Comparison of ENCODE assay signal across 25 cellular contexts in the genomic region with DNA sequence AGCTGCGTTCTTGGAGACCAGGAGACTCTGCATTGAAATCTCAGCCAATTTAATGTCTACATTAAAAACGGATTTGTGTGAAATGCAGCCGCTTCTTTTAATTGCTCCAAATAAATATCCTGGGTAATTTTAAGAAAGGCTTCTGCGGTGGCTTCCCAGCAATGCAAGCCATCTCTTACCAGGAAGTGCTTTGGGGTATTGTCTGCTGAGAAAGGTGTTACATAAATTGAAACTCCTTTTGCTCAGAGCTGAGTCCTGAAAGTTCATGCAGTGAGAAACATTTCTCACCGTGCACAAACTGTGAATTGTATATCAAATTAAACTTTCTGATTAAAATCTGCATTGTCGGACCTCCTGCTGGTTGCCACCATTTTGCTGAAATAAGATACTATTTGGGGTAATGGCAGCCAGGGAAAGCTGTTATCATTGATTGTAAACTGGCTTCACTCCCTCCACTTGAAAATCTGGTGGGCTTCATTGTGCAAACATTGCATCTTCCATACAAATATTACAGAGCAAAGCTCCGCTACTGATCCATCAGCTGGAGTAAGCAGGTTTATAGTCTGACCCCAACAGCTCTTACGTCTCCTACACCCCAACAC. TPM values are rescaled to one million over a fixed set of nuclear protein-coding genes. Genes with fewer than 3 reads are reported as not detected.
DNase-seq lines count a peak whose midpoint lies in the region; ATAC-seq, FAIRE-seq and TF ChIP-seq lines count a peak whose summit lies in the region.
"Had no signal": no experiment of that assay in that cellular context is flagged by ENCODE, and none has a peak within 500 bp of the region (broad histone marks: within the 10 kb centered on the region; RNA-seq: fewer than 3 reads in every experiment).

No MANE protein-coding gene starts in this region.

- no peaks in the 10 kb centered on the region for H3K9me3 Mint-ChIP-seq in T-cell

- ATAC-seq in T-cell (replicated peaks in 1 of 4): peak in 3 of 4 experiments; percentile 37 to 60 (median 44)
- no peak for ATAC-seq in HG03039 (IDR thresholded peaks at IDR 0.05; ENCODE audit: unreplicated experiment)
- ATAC-seq: esophagus mucosa, PC-3 had no signal

- peaks cover 17% of the 10 kb centered on the region for H3K4me1 ChIP-seq in HUES48 (ENCODE audit: control insufficient read depth, insufficient read depth, low read length)
- H3K4me1 ChIP-seq in iPS-18a (ENCODE audit: control insufficient read depth, low read depth, low read length): peaks cover 8% of the 10 kb centered on the region
- H3K4me1 ChIP-seq: transverse colon had no signal

- H3K36me3 Mint-ChIP-seq in T-cell: no peaks in the 10 kb centered on the region

- H3K36me3 ChIP-seq in HUES48 (ENCODE audit: control insufficient read depth, insufficient read depth, low read length) (no peaks in the 10 kb centered on the region), iPS-18a (ENCODE audit: control insufficient read depth, low read depth, low read length) (no peaks in the 10 kb centered on the region)
- H3K36me3 ChIP-seq: stomach, transverse colon had no signal

- peak overlapping the region; percentile 82 to 85 for H3K27ac Mint-ChIP-seq in T-cell

- H3K4me1 Mint-ChIP-seq in T-cell: peaks cover 18 to 35% (median 18%) of the 10 kb centered on the region in 3 donors

- H3K4me3 ChIP-seq in HUES48 (ENCODE audit: low read depth, low read length) (no peak overlapping the region), iPS-18a (ENCODE audit: low read length) (no peak overlapping the region)
- H3K4me3 ChIP-seq: lung, stomach, transverse colon had no signal

- POLR2A ChIA-PET in T-cell (lab: Charles Lee): interaction anchor here (0.6 to 0.7 kb wide), 2 partner anchors 561 to 826 kb away, joined by 3 to 4 read pairs; no protein-coding TSS in a partner anchor

- peak; percentile 18 for DNase-seq in activated effector memory CD4-positive, alpha-beta T cell treated with Interleukin-2 at 50 U/mL for 16 hours
- no peak for DNase-seq in activated effector memory CD4-positive, alpha-beta T cell treated with anti-CD3 and anti-CD28 coated beads, Interleukin-2, amount 50 U/mL, for 16 hours
- DNase-seq in T-cell (no peak), GM12891 (ENCODE audit: insufficient read length, low spot score) (no peak)
- DNase-seq: cerebellar nuclear complex; effector CD4-positive, alpha-beta T cell; hypothalamus; KG1; NCI-H82; nucleus accumbens; PC-3; SIG-M5; small intestine; stimulated activated CD4-positive, alpha-beta T cell treated with anti-CD3 and anti-CD28 coated beads, Interleukin-2, amount 100 ng/mL, for 48 hours; stomach; transverse colon had no signal

- no peak for FAIRE-seq in GM12891 (lab: Jason Lieb, UNC)
- FAIRE-seq: astrocyte, frontal cortex, H54, keratinocyte, small intestine had no signal

- peak overlapping the region; percentile 18 for H3K27ac ChIP-seq in HUES48 (ENCODE audit: low read depth, low read length)
- H3K27ac ChIP-seq in iPS-18a (ENCODE audit: low read length): peak overlapping the region; percentile 9
- H3K27ac ChIP-seq: stomach, transverse colon had no signal

- H3K9ac ChIP-seq in HUES48 (ENCODE audit: low read depth, low read length) (no peak overlapping the region), iPS-18a (ENCODE audit: low read length) (no peak overlapping the region)

- TF ChIP-seq POLR2A in GM12891 (IDR thresholded peaks at IDR 0.05; ENCODE audit: low read depth, low read length): no peak

- H3K4me3 Mint-ChIP-seq in T-cell: peak overlapping the region in 1 of 3 donors; percentile 38

- H3K27me3 ChIP-seq in HUES48 (ENCODE audit: control insufficient read depth, insufficient read depth, low read length) (no peaks in the 10 kb centered on the region), iPS-18a (ENCODE audit: control insufficient read depth, insufficient read depth, low read length) (no peaks in the 10 kb centered on the region)

- peaks cover 7 to 28% of the 10 kb centered on the region in 2 donors for H3K27me3 Mint-ChIP-seq in T-cell

- CTCF ChIA-PET in T-cell (lab: Charles Lee): interaction anchor here in 1 of 2 donors (0.5 to 0.9 kb wide), 2 partner anchors 14 to 1210 kb away, joined by 3 read pairs; no protein-coding TSS in a partner anchor

- no peaks in the 10 kb centered on the region for H3K9me3 ChIP-seq in HUES48 (ENCODE audit: control insufficient read depth, insufficient read depth, low read length)
- H3K9me3 ChIP-seq in iPS-18a (ENCODE audit: control insufficient read depth, low read depth, low read length): no peaks in the 10 kb centered on the region
- H3K9me3 ChIP-seq: stomach, transverse colon had no signal

TF ChIP-seq in GM12891, 5 proteins besides CTCF, POLR2A, EP300 and RAD21:
- no peak for TF ChIP-seq POU2F2 (IDR thresholded peaks at IDR 0.05; ENCODE audit: low read depth, low read length)
- no peak for TF ChIP-seq POLR2AphosphoS5 (IDR thresholded peaks at IDR 0.05; ENCODE audit: low read depth, low read length)
- no peak for TF ChIP-seq TAF1 (IDR thresholded peaks at IDR 0.05; ENCODE audit: low read depth, low read length)
- TF ChIP-seq PAX5 (IDR thresholded peaks at IDR 0.05; ENCODE audit: insufficient read depth, low read length, severe bottlenecking): no peak
- no peak for TF ChIP-seq SPI1 (IDR thresholded peaks at IDR 0.05; ENCODE audit: low read depth, low read length)

RNA-seq across cellular contexts. Expression of gene ZIC5, which starts 59.5 kb away (rescaled TPM):
- total RNA-seq in T-cell: under 1 TPM in 3 of 5 donors, not detected in 2; 0.07 to 0.09 (median 0.09) TPM
- not detected for polyA plus RNA-seq in GM12891 (2012; ENCODE audit: low read depth, missing spikeins)
- total RNA-seq: esophagus mucosa, lung, PC-3, stomach, transverse colon had no signal
- polyA plus RNA-seq: keratinocyte, lung, stomach had no signal
